In the genomic region with DNA sequence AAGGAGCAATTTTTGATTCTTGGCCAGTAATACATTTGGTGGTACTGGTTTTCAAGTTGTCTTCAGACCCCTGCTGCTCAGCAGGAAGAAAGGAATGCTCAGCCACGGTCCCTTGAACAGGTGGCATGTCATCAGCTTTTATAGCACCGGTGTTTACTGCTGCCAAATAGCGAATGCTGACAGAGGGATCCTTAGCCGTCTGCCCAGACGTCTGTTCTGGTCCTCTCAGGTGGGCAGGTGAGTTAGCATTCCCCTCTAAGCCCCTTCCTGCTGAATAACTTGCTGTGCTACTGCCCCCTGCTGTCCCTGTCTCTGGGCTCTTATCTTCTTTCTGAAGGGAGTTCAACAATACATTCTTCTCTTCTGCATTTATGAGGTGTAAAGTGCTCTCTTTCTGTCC, we compare ENCODE assay signal across 13 cellular contexts. TPM values are rescaled to one million over a fixed set of nuclear protein-coding genes. Genes with fewer than 3 reads are reported as not detected.
DNase-seq lines count a peak whose midpoint lies in the region; ATAC-seq, FAIRE-seq and TF ChIP-seq lines count a peak whose summit lies in the region.
"Had no signal": no experiment of that assay in that cellular context is flagged by ENCODE, and none has a peak within 500 bp of the region (broad histone marks: within the 10 kb centered on the region; RNA-seq: fewer than 3 reads in every experiment).

No MANE protein-coding gene starts in this region.

- POLR2A ChIA-PET in activated B cell treated with CpG ODN at 0.5 μM for 24 hours (lab: Charles Lee): interaction anchor here (2.6 kb wide), 1 partner anchor 29 kb away, joined by 11 read pairs; the partner anchor contains the start of gene BOD1L1

- no peak overlapping the region for H3K27ac ChIP-seq in keratinocyte (ENCODE audit: control insufficient read depth, insufficient read depth, low read length)
- H3K27ac ChIP-seq in body of pancreas: no peak overlapping the region
- H3K27ac ChIP-seq: uterus had no signal

- H3K9me3 ChIP-seq in keratinocyte (ENCODE audit: control insufficient read depth, low read depth, low read length) (no peaks in the 10 kb centered on the region), body of pancreas (no peaks in the 10 kb centered on the region)
- H3K9me3 ChIP-seq: uterus had no signal

- no peak overlapping the region for H3K4me2 ChIP-seq in keratinocyte (ENCODE audit: control insufficient read depth, extremely low read depth, insufficient read depth, low read depth, low read length)

- H3K36me3 ChIP-seq in keratinocyte (ENCODE audit: control insufficient read depth in 2 of 2, extremely low read depth in 1 of 2, insufficient read depth in 2 of 2, low read length in 2 of 2) (peaks cover 3 to 21% of the 10 kb centered on the region in 2 experiments), body of pancreas (replicated peaks in 1 of 2; ENCODE audit: insufficient read depth in 1 of 2, low read depth in 2 of 2) (peaks cover 5 to 21% of the 10 kb centered on the region in 2 donors)
- H3K36me3 ChIP-seq: uterus had no signal

- TF ChIP-seq CTCF in GM12873 (IDR thresholded peaks at IDR 0.05; ENCODE audit: insufficient read depth, low read depth, low read length, missing control alignments): peak; percentile 30
- no peak for TF ChIP-seq CTCF in activated B cell treated with CpG ODN at 0.5 μM for 24 hours (IDR thresholded peaks at IDR 0.05)
- peak; percentile 30 to 42 (median 35) for TF ChIP-seq CTCF in keratinocyte (optimal IDR thresholded peaks at IDR 0.05 in 1 of 3, IDR thresholded peaks at IDR 0.05 in 1 of 3, conservative IDR thresholded peaks at IDR 0.05 in 1 of 3; ENCODE audit: extremely low read depth in 1 of 3, insufficient read depth in 2 of 3, low read length in 3 of 3)
- TF ChIP-seq CTCF in body of pancreas (IDR thresholded peaks at IDR 0.05): peak in 1 of 7 experiments; percentile 9

- intact Hi-C loops in activated B cell treated with CpG ODN at 0.5 μM for 24 hours (cut with micrococcal nuclease): no loop called here
- intact Hi-C loops in body of pancreas (cut with DNase I): no loop called here

- dilution Hi-C loops in keratinocyte (cut with MboI; ENCODE audit: extremely low pct_ligation_motif_present, low sequenced_read_pairs): no loop called here

- H3K36me3 Mint-ChIP-seq in activated B cell treated with CpG ODN at 0.5 μM for 24 hours (ENCODE audit: low read depth): peaks cover 81% of the 10 kb centered on the region

- no peaks in the 10 kb centered on the region for H3K9me1 ChIP-seq in keratinocyte (ENCODE audit: control insufficient read depth, extremely low read depth, insufficient read depth, low read length)

- peak; percentile 54 for DNase-seq in ACHN
- DNase-seq in activated B cell treated with CpG ODN at 0.5 μM for 24 hours: no peak
- DNase-seq in keratinocyte (ENCODE audit: low read depth, low spot score): no peak
- no peak for DNase-seq in anterior cingulate cortex (lab: John Stamatoyannopoulos, UW)
- DNase-seq in body of pancreas: no peak
- DNase-seq: amniotic stem cell; CD4-positive, alpha-beta T cell; mammary epithelial cell; uterus had no signal

- WGBS in body of pancreas, 2 donors: 54 to 56% methylated on average over 5 of the region's 5 CpGs

- H3K27ac Mint-ChIP-seq in activated B cell treated with CpG ODN at 0.5 μM for 24 hours: peak overlapping the region; percentile 46
- H3K27ac Mint-ChIP-seq: CD4-positive, alpha-beta T cell had no signal

- TF ChIP-seq POLR2A in body of pancreas (IDR thresholded peaks at IDR 0.05): no peak

- CTCF ChIA-PET in activated B cell treated with CpG ODN at 0.5 μM for 24 hours (lab: Charles Lee): no interaction called here

- no peak overlapping the region for H3K4me3 ChIP-seq in keratinocyte (ENCODE audit: control insufficient read depth in 2 of 3, extremely low read depth in 1 of 3, insufficient read depth in 2 of 3, low read depth in 1 of 3, low read length in 3 of 3)
- no peak overlapping the region for H3K4me3 ChIP-seq in body of pancreas
- H3K4me3 ChIP-seq: uterus had no signal

- H3K4me3 Mint-ChIP-seq in activated B cell treated with CpG ODN at 0.5 μM for 24 hours: no peak overlapping the region
- H3K4me3 Mint-ChIP-seq: CD4-positive, alpha-beta T cell; IgD-negative memory B cell had no signal

- no peaks in the 10 kb centered on the region for H3K79me2 ChIP-seq in keratinocyte (ENCODE audit: control insufficient read depth, insufficient read depth, low read length)

- no peaks in the 10 kb centered on the region for H4K20me1 ChIP-seq in keratinocyte (ENCODE audit: control insufficient read depth, extremely low read depth, insufficient read depth, low read length)

- H3K4me1 Mint-ChIP-seq in activated B cell treated with CpG ODN at 0.5 μM for 24 hours: peaks cover 34% of the 10 kb centered on the region

- no peaks in the 10 kb centered on the region for H3K9me3 Mint-ChIP-seq in activated B cell treated with CpG ODN at 0.5 μM for 24 hours
- H3K9me3 Mint-ChIP-seq: CD4-positive, alpha-beta T cell; IgD-negative memory B cell had no signal

- in situ Hi-C loops in ACHN (cut with HindIII; ENCODE audit: low pct_ligation_motif_present, low pct_unique_long_range_greater_than_20kb, low sequenced_read_pairs): no loop called here

- H3K4me1 ChIP-seq in keratinocyte (ENCODE audit: control insufficient read depth, extremely low read depth, insufficient read depth, low read length) (peaks cover 4% of the 10 kb centered on the region), body of pancreas (no peaks in the 10 kb centered on the region)
- H3K4me1 ChIP-seq: uterus had no signal

- H3K27me3 ChIP-seq in keratinocyte (ENCODE audit: control insufficient read depth, extremely low read depth, insufficient read depth, low read length): no peaks in the 10 kb centered on the region
- no peaks in the 10 kb centered on the region for H3K27me3 ChIP-seq in body of pancreas
- H3K27me3 ChIP-seq: uterus had no signal

- no peak for FAIRE-seq in keratinocyte (lab: Jason Lieb, UNC)

- H2AFZ ChIP-seq in keratinocyte (ENCODE audit: control insufficient read depth, low read length): no peak overlapping the region

- no peaks in the 10 kb centered on the region for H3K27me3 Mint-ChIP-seq in activated B cell treated with CpG ODN at 0.5 μM for 24 hours
- H3K27me3 Mint-ChIP-seq: CD4-positive, alpha-beta T cell; IgD-negative memory B cell had no signal

- no peak overlapping the region for H3K9ac ChIP-seq in keratinocyte (ENCODE audit: control insufficient read depth, extremely low read depth, insufficient read depth, low read length)

- no peak for ATAC-seq in activated B cell treated with CpG ODN at 0.5 μM for 24 hours (ENCODE audit: low read depth)
- no peak for ATAC-seq in GM19463 (IDR thresholded peaks at IDR 0.05; ENCODE audit: unreplicated experiment)
- ATAC-seq in body of pancreas: no peak
- ATAC-seq in HG03175 (IDR thresholded peaks at IDR 0.05; ENCODE audit: unreplicated experiment): no peak

RNA-seq across cellular contexts. Expression of gene BOD1L1, which starts 28.4 kb away (rescaled TPM):
- total RNA-seq in activated B cell treated with CpG ODN at 0.5 μM for 24 hours (77.1 and 79.3 TPM in 2 replicates), body of pancreas (10 to 100 TPM; 28.5 to 31.0 TPM)
- 14.3 to 20.6 TPM (median 17.8 TPM) in 3 replicates for polyA plus RNA-seq in keratinocyte
- polyA plus RNA-seq in keratinocyte (2011; ENCODE audit: low read depth): 61.6 TPM
- 9.0 and 14.1 TPM in 2 replicates for polyA plus RNA-seq in keratinocyte (2011; cell fraction: cytosol; rRNA removed)
- 39.9 and 52.6 TPM in 2 replicates for polyA plus RNA-seq in keratinocyte (2011; cell fraction: nucleus; rRNA removed)
- polyA plus RNA-seq in keratinocyte (2012; ENCODE audit: low replicate concordance): 19.4 and 21.0 TPM in 2 replicates
- polyA minus RNA-seq in keratinocyte: 7.6 to 30.7 TPM (median 14.7 TPM) in 3 replicates
- polyA minus RNA-seq in keratinocyte (2011; cell fraction: cytosol; rRNA and poly(A)+ RNA removed): 9.0 TPM
- 23.8 and 49.0 TPM in 2 replicates for polyA minus RNA-seq in keratinocyte (2011; cell fraction: nucleus; rRNA and poly(A)+ RNA removed)

RNA-seq across cellular contexts. Expression of gene NKX3-2, which starts 54.9 kb away (rescaled TPM):
- not detected in 2 replicates for total RNA-seq in activated B cell treated with CpG ODN at 0.5 μM for 24 hours
- 0.01 to 0.04 TPM (median 0.02 TPM) in 3 replicates for polyA plus RNA-seq in keratinocyte
- not detected for polyA plus RNA-seq in keratinocyte (2011; ENCODE audit: low read depth)
- polyA plus RNA-seq in keratinocyte (2011; cell fraction: cytosol; rRNA removed): not detected in 2 replicates
- polyA plus RNA-seq in keratinocyte (2011; cell fraction: nucleus; rRNA removed): 0.05 and 0.08 TPM in 2 replicates
- 0.06 TPM in 1 of 2 replicates, not detected in the other for polyA plus RNA-seq in keratinocyte (2012; ENCODE audit: low replicate concordance)
- 0.46 TPM in 1 of 3 replicates, not detected in the others for polyA minus RNA-seq in keratinocyte
- polyA minus RNA-seq in keratinocyte (2011; cell fraction: cytosol; rRNA and poly(A)+ RNA removed): not detected
- not detected in 2 replicates for polyA minus RNA-seq in keratinocyte (2011; cell fraction: nucleus; rRNA and poly(A)+ RNA removed)
- under 1 TPM in 1 of 2 donors, not detected in 1; 0.26 TPM for total RNA-seq in body of pancreas
- total RNA-seq: CD4-positive, alpha-beta T cell had no signal
- polyA plus RNA-seq: IgD-negative memory B cell had no signal
